Comparison of ENCODE assay signal across 8 cellular contexts in genomic region chr6:1527098-1527497, GRCh38.
DNase-seq lines count a peak whose midpoint lies in the region; ATAC-seq, FAIRE-seq and TF ChIP-seq lines count a peak whose summit lies in the region.

No MANE protein-coding gene starts in this region.

- DNase-seq in AG10803 (ENCODE audit: low read depth) (peak; percentile 37), HAP-1 (ENCODE audit: low spot score in 2 of 2) (peak; percentile 7 to 48), left ventricle myocardium superior (peak; percentile 63), small intestine (peak; percentile 14), activated gamma-delta T cell (lab: John Stamatoyannopoulos, UW) (no peak)
- peak; percentile 13 to 44 for DNase-seq in activated T-cell treated with anti-CD3 and anti-CD28 coated beads, Interleukin-2, amount 50 U/mL, for 72 hours

- no peaks in the 10 kb centered on the region for H3K4me1 ChIP-seq in HAP-1
- peaks cover 0 to 3% of the 10 kb centered on the region in 2 donors for H3K4me1 ChIP-seq in small intestine (ENCODE audit: control insufficient read depth in 2 of 2, insufficient read depth in 1 of 2, low read depth in 1 of 2, low read length in 1 of 2)

- intact Hi-C loops in left ventricle myocardium superior (cut with micrococcal nuclease) = no loop called here

- in situ Hi-C loops in HAP-1 (cut with MboI; ENCODE audit: low sequenced_read_pairs) = no loop called here

- 3 to 7% (median 5%) methylated on average over 10 of the region's 10 CpGs for WGBS in small intestine, 3 donors

- peak; percentile 49 to 78 for ATAC-seq in activated T-cell treated with anti-CD3 and anti-CD28 coated beads, Interleukin-2, amount 50 U/mL, for 72 hours (replicated peaks in 1 of 2)
- ATAC-seq in left ventricle myocardium superior = peak; percentile 91
- no peak for ATAC-seq in HG02588 (IDR thresholded peaks at IDR 0.05; ENCODE audit: unreplicated experiment)
- ATAC-seq in GM18861 (IDR thresholded peaks at IDR 0.05; ENCODE audit: unreplicated experiment) = no peak

- no peak for TF ChIP-seq CTCF in AG10803 (conservative IDR thresholded peaks at IDR 0.05; ENCODE audit: low read length)

- FAIRE-seq in small intestine (lab: Jason Lieb, UNC) = no peak

- H3K27ac ChIP-seq in small intestine (ENCODE audit: low read depth in 1 of 2, low read length in 1 of 2) = no peak overlapping the region

- peak overlapping the region; percentile 9 to 44 for H3K4me3 Mint-ChIP-seq in activated T-cell treated with anti-CD3 and anti-CD28 coated beads, Interleukin-2, amount 50 U/mL, for 72 hours

- H3K4me3 ChIP-seq in AG10803 (ENCODE audit: low read length) = no peak overlapping the region
- H3K4me3 ChIP-seq in HAP-1 = no peak overlapping the region
- H3K4me3 ChIP-seq in small intestine (ENCODE audit: low read depth in 1 of 2, low read length in 2 of 2) = no peak overlapping the region

- peaks cover 0 to 2% of the 10 kb centered on the region in 2 donors for H3K36me3 Mint-ChIP-seq in activated T-cell treated with anti-CD3 and anti-CD28 coated beads, Interleukin-2, amount 50 U/mL, for 72 hours (ENCODE audit: insufficient read depth in 2 of 2)

- H3K27me3 ChIP-seq in HAP-1 (ENCODE audit: low read depth) (no peaks in the 10 kb centered on the region), small intestine (ENCODE audit: control insufficient read depth in 2 of 2, insufficient read depth in 2 of 2, low read length in 2 of 2) (peaks cover 0 to 7% of the 10 kb centered on the region in 2 donors)

- peak overlapping the region; percentile 57 for H3K27ac Mint-ChIP-seq in activated T-cell treated with anti-CD3 and anti-CD28 coated beads, Interleukin-2, amount 50 U/mL, for 72 hours

- H3K36me3 ChIP-seq in HAP-1 (replicated peaks) = no peaks in the 10 kb centered on the region
- H3K36me3 ChIP-seq in small intestine (ENCODE audit: control insufficient read depth in 2 of 2, insufficient read depth in 2 of 2, low read length in 2 of 2) = no peaks in the 10 kb centered on the region

- H3K9me3 Mint-ChIP-seq in activated T-cell treated with anti-CD3 and anti-CD28 coated beads, Interleukin-2, amount 50 U/mL, for 72 hours = no peaks in the 10 kb centered on the region

- H3K4me1 Mint-ChIP-seq in activated T-cell treated with anti-CD3 and anti-CD28 coated beads, Interleukin-2, amount 50 U/mL, for 72 hours (ENCODE audit: low read depth) = peaks cover 34% of the 10 kb centered on the region

- H3K9me3 ChIP-seq in HAP-1 (no peaks in the 10 kb centered on the region), small intestine (ENCODE audit: control insufficient read depth, low read depth) (no peaks in the 10 kb centered on the region)

- H3K27me3 Mint-ChIP-seq in activated T-cell treated with anti-CD3 and anti-CD28 coated beads, Interleukin-2, amount 50 U/mL, for 72 hours (ENCODE audit: low read depth) = peaks cover 1% of the 10 kb centered on the region

Comparison
In these comparisons a context has a peak if more than half of its experiments do, and no peak if none do; other contexts are left out.
1. ATAC-seq: peak in activated T-cell treated with anti-CD3 and anti-CD28 coated beads, Interleukin-2, amount 50 U/mL, for 72 hours (2 of 2) and left ventricle myocardium superior (single experiment); none in HG02588 (single experiment) and GM18861 (single experiment).